1 cellular context compared by ENCODE assay signal in genomic region chr7:129830949-129831348, GRCh38.
TF ChIP-seq lines count a peak whose summit lies in the region.

No MANE protein-coding gene starts in this region.

TF ChIP-seq in K562, 482 proteins besides CTCF, POLR2A, EP300 and RAD21 (continued from another document):
- TF ChIP-seq, protein P1, sequence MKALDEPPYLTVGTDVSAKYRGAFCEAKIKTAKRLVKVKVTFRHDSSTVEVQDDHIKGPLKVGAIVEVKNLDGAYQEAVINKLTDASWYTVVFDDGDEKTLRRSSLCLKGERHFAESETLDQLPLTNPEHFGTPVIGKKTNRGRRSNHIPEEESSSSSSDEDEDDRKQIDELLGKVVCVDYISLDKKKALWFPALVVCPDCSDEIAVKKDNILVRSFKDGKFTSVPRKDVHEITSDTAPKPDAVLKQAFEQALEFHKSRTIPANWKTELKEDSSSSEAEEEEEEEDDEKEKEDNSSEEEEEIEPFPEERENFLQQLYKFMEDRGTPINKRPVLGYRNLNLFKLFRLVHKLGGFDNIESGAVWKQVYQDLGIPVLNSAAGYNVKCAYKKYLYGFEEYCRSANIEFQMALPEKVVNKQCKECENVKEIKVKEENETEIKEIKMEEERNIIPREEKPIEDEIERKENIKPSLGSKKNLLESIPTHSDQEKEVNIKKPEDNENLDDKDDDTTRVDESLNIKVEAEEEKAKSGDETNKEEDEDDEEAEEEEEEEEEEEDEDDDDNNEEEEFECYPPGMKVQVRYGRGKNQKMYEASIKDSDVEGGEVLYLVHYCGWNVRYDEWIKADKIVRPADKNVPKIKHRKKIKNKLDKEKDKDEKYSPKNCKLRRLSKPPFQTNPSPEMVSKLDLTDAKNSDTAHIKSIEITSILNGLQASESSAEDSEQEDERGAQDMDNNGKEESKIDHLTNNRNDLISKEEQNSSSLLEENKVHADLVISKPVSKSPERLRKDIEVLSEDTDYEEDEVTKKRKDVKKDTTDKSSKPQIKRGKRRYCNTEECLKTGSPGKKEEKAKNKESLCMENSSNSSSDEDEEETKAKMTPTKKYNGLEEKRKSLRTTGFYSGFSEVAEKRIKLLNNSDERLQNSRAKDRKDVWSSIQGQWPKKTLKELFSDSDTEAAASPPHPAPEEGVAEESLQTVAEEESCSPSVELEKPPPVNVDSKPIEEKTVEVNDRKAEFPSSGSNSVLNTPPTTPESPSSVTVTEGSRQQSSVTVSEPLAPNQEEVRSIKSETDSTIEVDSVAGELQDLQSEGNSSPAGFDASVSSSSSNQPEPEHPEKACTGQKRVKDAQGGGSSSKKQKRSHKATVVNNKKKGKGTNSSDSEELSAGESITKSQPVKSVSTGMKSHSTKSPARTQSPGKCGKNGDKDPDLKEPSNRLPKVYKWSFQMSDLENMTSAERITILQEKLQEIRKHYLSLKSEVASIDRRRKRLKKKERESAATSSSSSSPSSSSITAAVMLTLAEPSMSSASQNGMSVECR (CRISPR knock-in tag; IDR thresholded peaks at IDR 0.05), result no peak
- TF ChIP-seq ZBTB7A (IDR thresholded peaks at IDR 0.05; ENCODE audit: borderline replicate concordance, control insufficient read depth, low read depth, low read length) (no peak), U2AF2 (optimal IDR thresholded peaks at IDR 0.05; ENCODE audit: low read depth, low read length) (no peak), SMARCA5 (IDR thresholded peaks at IDR 0.05) (no peak), TOE1 (IDR thresholded peaks at IDR 0.05; ENCODE audit: borderline replicate concordance) (no peak), TOE1 (CRISPR knock-in tag; IDR thresholded peaks at IDR 0.05; ENCODE audit: borderline replicate concordance, low read depth) (no peak), CREB1 (IDR thresholded peaks at IDR 0.05) (no peak), CREB1 (CRISPR knock-in tag; IDR thresholded peaks at IDR 0.05) (no peak), SUPT5H (IDR thresholded peaks at IDR 0.05) (no peak), BACH1 (tag; IDR thresholded peaks at IDR 0.05) (peak; percentile 14; the same call in 1 of the 2 replicates), HMGN3 (IDR thresholded peaks at IDR 0.05; ENCODE audit: borderline replicate concordance, extremely low read depth, insufficient read length, low read depth, low read length) (no peak), NFXL1 (CRISPR knock-in tag; IDR thresholded peaks at IDR 0.05) (peak; percentile 34; the same call in 1 of the 2 replicates)
TF ChIP-seq in K562: peak in this region for 6.
